In the genomic region with DNA sequence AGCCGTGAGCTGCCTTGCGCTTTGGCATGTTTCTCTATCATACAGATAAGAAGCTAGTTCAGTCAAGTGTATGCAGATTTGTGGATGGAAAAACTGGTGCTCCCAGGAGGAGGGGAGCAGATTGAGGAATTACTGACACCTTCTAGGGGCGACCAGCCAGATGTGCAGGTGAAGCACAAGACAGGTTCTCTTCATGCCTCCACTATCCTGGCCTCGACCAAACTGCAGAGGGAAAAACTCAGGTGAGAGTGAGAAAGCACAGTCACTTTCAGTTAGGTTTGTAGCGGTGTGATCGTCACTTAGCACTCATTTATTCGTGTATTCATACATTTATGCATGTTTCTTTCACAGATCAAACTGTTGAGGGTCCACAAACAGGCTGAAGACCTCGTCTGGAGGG, we compare ENCODE assay signal across 1 cellular context.
A peak's percentile ranks its signal among the peaks of the same experiment; 100 is the strongest.
TF ChIP-seq lines count a peak whose summit lies in the region.

No MANE protein-coding gene starts in this region.

TF ChIP-seq in K562, 482 proteins besides CTCF, POLR2A, EP300 and RAD21:
- TF ChIP-seq ZNF263 (CRISPR knock-in tag; IDR thresholded peaks at IDR 0.05; ENCODE audit: borderline replicate concordance), result peak; percentile 90
- TF ChIP-seq RUNX1 (IDR thresholded peaks at IDR 0.05; ENCODE audit: low read depth), result no peak
- TF ChIP-seq KLF6 (CRISPR knock-in tag; IDR thresholded peaks at IDR 0.05; ENCODE audit: borderline replicate concordance), result 0 out of 2 replicates have a peak, but pooled peaks have one; percentile 1
- TF ChIP-seq LARP7 (IDR thresholded peaks at IDR 0.05), result 0 out of 2 replicates have a peak, but pooled peaks have one; percentile 29
TF ChIP-seq in K562: peak in this region for 3.
